27 cellular contexts compared by ENCODE assay signal in genomic region chr4:155336242-155336641, GRCh38. TPM values are rescaled to one million over a fixed set of nuclear protein-coding genes. Genes with fewer than 3 reads are reported as not detected.
DNase-seq lines count a peak whose midpoint lies in the region; ATAC-seq, FAIRE-seq and TF ChIP-seq lines count a peak whose summit lies in the region.
"Had no signal": no experiment of that assay in that cellular context is flagged by ENCODE, and none has a peak within 500 bp of the region (broad histone marks: within the 10 kb centered on the region; RNA-seq: fewer than 3 reads in every experiment).

No MANE protein-coding gene starts in this region.

- H3K18ac ChIP-seq in H1 (ENCODE audit: extremely low read depth, low read length), result no peak overlapping the region

- H3K4me2 ChIP-seq in HepG2 (ENCODE audit: low read depth, low read length) (no peak overlapping the region), K562 (ENCODE audit: insufficient read depth, low read length) (no peak overlapping the region), H1 (ENCODE audit: insufficient read depth in 1 of 2, low read depth in 2 of 2, low read length in 2 of 2) (no peak overlapping the region)
- H3K4me2 ChIP-seq: BLaER1 had no signal

- H2AK5ac ChIP-seq in H1 (ENCODE audit: low read depth, low read length), result no peak overlapping the region

- DNase-seq in HepG2 (ENCODE audit: low spot score) (no peak), right lobe of liver (no peak), GM12892 (ENCODE audit: insufficient read length) (no peak), K562 (ENCODE audit: extremely low read depth in 1 of 4, low spot score in 3 of 4) (no peak), H1 (ENCODE audit: low read depth in 1 of 2, low spot score in 2 of 2) (no peak), NCI-H187 (lab: John Stamatoyannopoulos, UW) (no peak), anterior cingulate cortex (lab: John Stamatoyannopoulos, UW) (no peak), lower leg skin (ENCODE audit: low spot score in 2 of 2) (no peak)
- DNase-seq: 8988T; BE2C; C1 segment of cervical spinal cord; CD4-positive, alpha-beta memory T cell; CD4-positive, CD25-positive, alpha-beta regulatory T cell; CD8-positive, alpha-beta memory T cell; COR-L47; DMS 273 treated with DMSO at 0.1 percent for 48 hours; DMS153; DMS53; DMS79; DND-41; EL; GDM1 had no signal

- FAIRE-seq in HepG2 (lab: Jason Lieb, UNC), result no peak
- peak; percentile 36 for FAIRE-seq in GM12892 (lab: Jason Lieb, UNC)
- FAIRE-seq in K562 (lab: Jason Lieb, UNC), result no peak
- no peak for FAIRE-seq in H1 (lab: Jason Lieb, UNC)
- FAIRE-seq: A204.1, GM12878, GM19239 had no signal

- no peak overlapping the region for H4K5ac ChIP-seq in H1 (ENCODE audit: insufficient read length, low read depth, low read length)

- H2BK120ac ChIP-seq in H1 (replicated peaks; ENCODE audit: low read depth, low read length), result no peak overlapping the region

- no peak overlapping the region for H2BK20ac ChIP-seq in H1 (ENCODE audit: low read length)

- no peak for TF ChIP-seq EP300 in HepG2 (IDR thresholded peaks at IDR 0.05; ENCODE audit: low read depth in 2 of 2, low read length in 2 of 2)
- TF ChIP-seq EP300 in HepG2 (CRISPR knock-in tag; IDR thresholded peaks at IDR 0.05; ENCODE audit: borderline replicate concordance), result no peak
- no peak for TF ChIP-seq EP300 in K562 (IDR thresholded peaks at IDR 0.05; ENCODE audit: low read length)
- TF ChIP-seq EP300 in H1 (IDR thresholded peaks at IDR 0.05; ENCODE audit: borderline replicate concordance in 1 of 2, low read depth in 2 of 2, low read length in 2 of 2), result no peak

- H3K79me2 ChIP-seq in HepG2 (ENCODE audit: insufficient read depth, low read length), result no peaks in the 10 kb centered on the region
- H3K79me2 ChIP-seq in K562 (ENCODE audit: control insufficient read depth, insufficient read depth, low read length), result no peaks in the 10 kb centered on the region
- H3K79me2 ChIP-seq in H1 (ENCODE audit: control insufficient read depth in 1 of 2, insufficient read depth in 2 of 2, low read length in 2 of 2), result no peaks in the 10 kb centered on the region

- H2BK5ac ChIP-seq in H1 (ENCODE audit: low read depth, low read length), result no peak overlapping the region

- H3K9me1 ChIP-seq in K562 (ENCODE audit: control insufficient read depth, insufficient read depth, low read length), result no peaks in the 10 kb centered on the region

- no peak overlapping the region for H4K91ac ChIP-seq in H1 (replicated peaks; ENCODE audit: insufficient read length, low read length)

- no peaks in the 10 kb centered on the region for H4K20me1 ChIP-seq in HepG2 (ENCODE audit: insufficient read depth, low read length)
- no peaks in the 10 kb centered on the region for H4K20me1 ChIP-seq in K562 (replicated peaks; ENCODE audit: control insufficient read depth, insufficient read depth, low read length)
- H4K20me1 ChIP-seq in H1 (replicated peaks in 1 of 2; ENCODE audit: control insufficient read depth in 1 of 2, insufficient read depth in 2 of 2, low read length in 2 of 2), result no peaks in the 10 kb centered on the region
- H4K20me1 ChIP-seq: BLaER1 had no signal

- CTCF ChIA-PET in HepG2 (lab: Yijun Ruan, JAX; ENCODE audit: low intra/inter-chr PET ratio, low total read pairs) (no interaction called here), K562 (lab: Yijun Ruan, JAX; ENCODE audit: low intra/inter-chr PET ratio) (no interaction called here), H1 (lab: Charles Lee; ENCODE audit: partially characterized antibody) (interaction anchor here (1.2 to 1.4 kb wide), 2 partner anchors 17 to 310 kb away, joined by 3 read pairs; no protein-coding TSS in a partner anchor)

- H3K27ac ChIP-seq in HepG2 (ENCODE audit: extremely low read length, insufficient read depth, low read length), result no peak overlapping the region
- no peak overlapping the region for H3K27ac ChIP-seq in right lobe of liver
- H3K27ac ChIP-seq in K562 (ENCODE audit: extremely low read depth, low read depth, low read length), result no peak overlapping the region
- H3K27ac ChIP-seq in H1 (ENCODE audit: low read depth, low read length), result no peak overlapping the region
- H3K27ac ChIP-seq: BLaER1 had no signal

- H3K23ac ChIP-seq in H1 (ENCODE audit: insufficient read length), result no peak overlapping the region

- H3K27me3 ChIP-seq in HepG2 (ENCODE audit: control insufficient read depth in 1 of 2, insufficient read depth in 2 of 2, low read length in 2 of 2), result no peaks in the 10 kb centered on the region
- H3K27me3 ChIP-seq in right lobe of liver, result no peaks in the 10 kb centered on the region
- no peaks in the 10 kb centered on the region for H3K27me3 ChIP-seq in K562 (ENCODE audit: control insufficient read depth in 2 of 2, insufficient read depth in 2 of 2, low read length in 2 of 2)
- H3K27me3 ChIP-seq in H1 (replicated peaks in 1 of 4; ENCODE audit: control insufficient read depth in 3 of 4, extremely low read depth in 1 of 4, insufficient read depth in 3 of 4, low read length in 3 of 4), result no peaks in the 10 kb centered on the region
- H3K27me3 ChIP-seq: BE2C, BLaER1 had no signal

- no peak for ATAC-seq in HepG2
- ATAC-seq in right lobe of liver, result no peak
- no peak for ATAC-seq in K562
- ATAC-seq: GM12878 had no signal

- TF ChIP-seq RAD21 in HepG2 (CRISPR knock-in tag; IDR thresholded peaks at IDR 0.05), result no peak
- TF ChIP-seq RAD21 in K562 (CRISPR knock-in tag; conservative IDR thresholded peaks at IDR 0.05 in 1 of 2, IDR thresholded peaks at IDR 0.05 in 1 of 2), result no peak
- TF ChIP-seq RAD21 in H1 (IDR thresholded peaks at IDR 0.05 in 1 of 2, conservative IDR thresholded peaks at IDR 0.05 in 1 of 2; ENCODE audit: low read depth in 2 of 2, low read length in 2 of 2), result no peak

- H3K56ac ChIP-seq in H1 (replicated peaks; ENCODE audit: insufficient read length, low read depth, low read length), result no peak overlapping the region

- H3K4me3 ChIP-seq in HepG2 (replicated peaks in 1 of 3; ENCODE audit: insufficient read depth in 1 of 3, low read depth in 2 of 3, low read length in 3 of 3) (no peak overlapping the region), right lobe of liver (no peak overlapping the region), K562 (no peak overlapping the region), H1 (ENCODE audit: extremely low read depth in 1 of 4, insufficient read depth in 2 of 4, low read depth in 3 of 4, low read length in 4 of 4) (no peak overlapping the region), lower leg skin (ENCODE audit: low read depth, poor library complexity, severe bottlenecking) (no peak overlapping the region)
- H3K4me3 ChIP-seq: BLaER1, GM12878 had no signal

- TF ChIP-seq CTCF in HepG2 (CRISPR knock-in tag; IDR thresholded peaks at IDR 0.05), result no peak
- no peak for TF ChIP-seq CTCF in right lobe of liver (IDR thresholded peaks at IDR 0.05)
- TF ChIP-seq CTCF in K562 (IDR thresholded peaks at IDR 0.05 in 2 of 3, conservative IDR thresholded peaks at IDR 0.05 in 1 of 3; ENCODE audit: insufficient read depth in 2 of 3, low read depth in 1 of 3, low read length in 3 of 3), result no peak
- TF ChIP-seq CTCF in H1 (IDR thresholded peaks at IDR 0.05; ENCODE audit: control extremely low read depth in 1 of 3, insufficient read depth in 1 of 3, low read depth in 1 of 3, low read length in 3 of 3), result no peak
- TF ChIP-seq CTCF in lower leg skin (IDR thresholded peaks at IDR 0.05), result no peak

- TF ChIP-seq POLR2A in HepG2 (IDR thresholded peaks at IDR 0.05; ENCODE audit: insufficient read depth in 1 of 2, low read depth in 2 of 2, low read length in 2 of 2), result no peak
- TF ChIP-seq POLR2A in right lobe of liver (IDR thresholded peaks at IDR 0.05), result no peak
- TF ChIP-seq POLR2A in GM12892 (IDR thresholded peaks at IDR 0.05; ENCODE audit: low read depth, low read length), result no peak
- no peak for TF ChIP-seq POLR2A in K562 (conservative IDR thresholded peaks at IDR 0.05)
- TF ChIP-seq POLR2A in H1 (IDR thresholded peaks at IDR 0.05; ENCODE audit: control extremely low read depth in 1 of 2, low read depth in 2 of 2, low read length in 2 of 2), result no peak
- TF ChIP-seq POLR2A in lower leg skin (IDR thresholded peaks at IDR 0.05), result no peak

- H3K4me1 ChIP-seq in HepG2 (ENCODE audit: insufficient read depth, low read length), result no peaks in the 10 kb centered on the region
- no peaks in the 10 kb centered on the region for H3K4me1 ChIP-seq in right lobe of liver
- no peaks in the 10 kb centered on the region for H3K4me1 ChIP-seq in K562 (replicated peaks in 1 of 2; ENCODE audit: control insufficient read depth in 2 of 2, insufficient read depth in 2 of 2, low read length in 2 of 2)
- H3K4me1 ChIP-seq in H1 (replicated peaks in 1 of 4; ENCODE audit: control insufficient read depth in 3 of 4, insufficient read depth in 4 of 4, low read length in 3 of 4), result no peaks in the 10 kb centered on the region
- H3K4me1 ChIP-seq: BE2C, BLaER1 had no signal

- BruUV-seq in HepG2 (replicated peaks; lab: Mats Ljungman, UMichigan), result no TSS peak
- BruUV-seq in K562 (replicated peaks; lab: Mats Ljungman, UMichigan), result no TSS peak

- intact Hi-C loops in HepG2 (cut with micrococcal nuclease; ENCODE audit: unreplicated experiment), result no loop called here
- intact Hi-C loops in right lobe of liver (cut with DNase I), result no loop called here
- intact Hi-C loops in K562 (cut with micrococcal nuclease), result no loop called here
- intact Hi-C loops in lower leg skin (cut with DNase I; ENCODE audit: low total_unique reads), result no loop called here

- no peaks in the 10 kb centered on the region for H3K23me2 ChIP-seq in H1 (ENCODE audit: low read depth, low read length)

- H3K36me3 ChIP-seq in HepG2 (replicated peaks in 1 of 2; ENCODE audit: control insufficient read depth in 1 of 2, insufficient read depth in 2 of 2, low read length in 2 of 2) (no peaks in the 10 kb centered on the region), right lobe of liver (no peaks in the 10 kb centered on the region), K562 (ENCODE audit: control insufficient read depth, insufficient read depth, low read length) (no peaks in the 10 kb centered on the region), H1 (ENCODE audit: control insufficient read depth in 2 of 4, insufficient read depth in 4 of 4, low read length in 3 of 4) (no peaks in the 10 kb centered on the region)
- H3K36me3 ChIP-seq: BE2C, BLaER1 had no signal

- H3K14ac ChIP-seq in H1 (ENCODE audit: insufficient read length), result no peak overlapping the region

- no peak overlapping the region for H2BK15ac ChIP-seq in H1 (ENCODE audit: low read length)

- no peak overlapping the region for H3K9ac ChIP-seq in HepG2 (ENCODE audit: insufficient read depth, low read depth, low read length)
- no peak overlapping the region for H3K9ac ChIP-seq in K562 (ENCODE audit: insufficient read depth in 1 of 2, low read depth in 2 of 2, low read length in 2 of 2)
- H3K9ac ChIP-seq in H1 (replicated peaks in 1 of 4; ENCODE audit: extremely low read depth in 1 of 4, low read depth in 3 of 4, low read length in 3 of 4), result no peak overlapping the region
- H3K9ac ChIP-seq: BLaER1 had no signal

- H3K9me3 ChIP-seq in HepG2 (ENCODE audit: low read length), result peaks cover 50% of the 10 kb centered on the region
- peaks cover 0 to 5% (median 0%) of the 10 kb centered on the region in 4 donors for H3K9me3 ChIP-seq in right lobe of liver
- H3K9me3 ChIP-seq in K562 (replicated peaks; ENCODE audit: control insufficient read depth, insufficient read depth, low read depth, low read length), result peaks cover 2% of the 10 kb centered on the region; the same call in 1 of the 2 replicates
- H3K9me3 ChIP-seq in H1 (ENCODE audit: insufficient read depth in 2 of 2, low read depth in 1 of 2, low read length in 1 of 2), result peaks cover 5 to 9% of the 10 kb centered on the region in 2 experiments; a peak in 3 of 4 replicates

- no peak overlapping the region for H3K4ac ChIP-seq in H1 (replicated peaks; ENCODE audit: insufficient read length, low read depth, low read length)

- no peak overlapping the region for H2BK12ac ChIP-seq in H1 (ENCODE audit: low read depth, low read length)

- POLR2A ChIA-PET in HepG2 (lab: Yijun Ruan, JAX), result no interaction called here
- POLR2A ChIA-PET in K562 (lab: Yijun Ruan, JAX), result no interaction called here
- POLR2A ChIA-PET in H1 (lab: Charles Lee; ENCODE audit: partially characterized antibody), result no interaction called here

- no peaks in the 10 kb centered on the region for H3K79me1 ChIP-seq in H1 (ENCODE audit: low read depth, low read length)

- H4K8ac ChIP-seq in H1 (ENCODE audit: extremely low read depth, insufficient read depth, low read length), result no peak overlapping the region

- H2AFZ ChIP-seq in HepG2 (ENCODE audit: low read length) (no peak overlapping the region), K562 (ENCODE audit: low read depth, low read length) (no peak overlapping the region), H1 (ENCODE audit: low read length) (no peak overlapping the region)

- WGBS in HepG2 (ENCODE audit: low lambda C conversion rate), result 4% methylated on average over 3 of the region's 3 CpGs
- WGBS in right lobe of liver (ENCODE audit: insufficient coverage, low coverage, low lambda C conversion rate, missing lambda C conversion rate), result 62% methylated on average over 3 of the region's 3 CpGs
- WGBS in K562 (ENCODE audit: insufficient coverage, low coverage, missing lambda C conversion rate), result 0% methylated on average over 3 of the region's 3 CpGs
- WGBS in H1 (ENCODE audit: extremely low coverage in 1 of 2, insufficient coverage in 1 of 2, insufficient read length in 1 of 2, insufficient replicate concordance in 2 of 2, low coverage in 1 of 2, low lambda C conversion rate in 2 of 2, missing lambda C conversion rate in 1 of 2), 2 experiments, result 93% methylated on average over 3 of the region's 3 CpGs; no CpG with 5 or more reads in 1 of the 2 experiments
- WGBS in lower leg skin, 2 donors, result 85 to 90% methylated on average over 3 of the region's 3 CpGs

- in situ Hi-C loops in HepG2 (cut with HindIII; ENCODE audit: extremely low pct_ligation_motif_present, low pct_unique_long_range_greater_than_20kb) (no loop called here), K562 (cut with MboI) (no loop called here)

RNA-seq across cellular contexts. Expression of gene MAP9, which starts 40.5 kb away (rescaled TPM):
- total RNA-seq in HepG2 (2016; rRNA removed; fragmentation: Illumina TruSeq; extraction: Trizol), result not detected in 2 replicates
- not detected in 2 replicates for total RNA-seq in HepG2 (2016; cell fraction: cytosol; rRNA removed; fragmentation: Illumina TruSeq; extraction: Trizol; ENCODE audit: low read depth)
- not detected in 2 replicates for total RNA-seq in HepG2 (2016; cell fraction: insoluble cytoplasmic fraction; rRNA removed; fragmentation: Illumina TruSeq; extraction: Trizol)
- total RNA-seq in HepG2 (2016; cell fraction: membrane; rRNA removed; fragmentation: Illumina TruSeq; extraction: Trizol), result not detected in 2 replicates
- total RNA-seq in HepG2 (2016; cell fraction: nucleus; rRNA removed; fragmentation: Illumina TruSeq; extraction: Trizol), result not detected in 2 replicates
- not detected in 2 replicates for polyA plus RNA-seq in HepG2 (2011; rRNA removed)
- not detected in 2 replicates for polyA plus RNA-seq in HepG2 (2011; cell fraction: cytosol; rRNA removed)
- not detected in 2 replicates for polyA plus RNA-seq in HepG2 (2011; cell fraction: nucleus; rRNA removed)
- not detected in 2 replicates for polyA plus RNA-seq in HepG2 (2012)
- not detected in 2 replicates for polyA plus RNA-seq in HepG2 (2016; cell fraction: cytosol; fragmentation: Illumina TruSeq; extraction: Trizol; ENCODE audit: low read depth)
- not detected in 2 replicates for polyA plus RNA-seq in HepG2 (2016; cell fraction: insoluble cytoplasmic fraction; fragmentation: Illumina TruSeq; extraction: Trizol; ENCODE audit: low read depth)
- not detected in 2 replicates for polyA plus RNA-seq in HepG2 (2016; cell fraction: membrane; fragmentation: Illumina TruSeq; extraction: Trizol; ENCODE audit: low read depth)
- polyA plus RNA-seq in HepG2 (2016; cell fraction: nucleus; fragmentation: Illumina TruSeq; extraction: Trizol; ENCODE audit: insufficient read depth, low read depth), result not detected in 2 replicates
- not detected in 2 replicates for polyA minus RNA-seq in HepG2 (2011; rRNA and poly(A)+ RNA removed; ENCODE audit: low replicate concordance)
- polyA minus RNA-seq in HepG2 (2011; cell fraction: cytosol; rRNA and poly(A)+ RNA removed), result not detected in 2 replicates
- polyA minus RNA-seq in HepG2 (2011; cell fraction: nucleus; rRNA and poly(A)+ RNA removed), result not detected in 2 replicates
- total RNA-seq in right lobe of liver, result 1 to 10 TPM in 1 of 6 experiments, under 1 TPM in 5; 0.15 to 1.1 (median 0.49) TPM
- 4.2 TPM for polyA plus RNA-seq in GM12892 (2012; ENCODE audit: missing spikeins)
- total RNA-seq in K562 (2011; cell fraction: chromatin; rRNA removed; ENCODE audit: low replicate concordance), result not detected in 2 replicates
- not detected in 2 replicates for total RNA-seq in K562 (2011; cell fraction: nucleolus; rRNA removed)
- total RNA-seq in K562 (2011; cell fraction: nucleoplasm; rRNA removed), result not detected in 2 replicates
- not detected in 2 replicates for total RNA-seq in K562 (2014; rRNA removed)
- total RNA-seq in K562 (2014; rRNA removed; fragmentation: Illumina TruSeq; extraction: Trizol), result not detected in 2 replicates
- total RNA-seq in K562 (2015; rRNA removed; fragmentation: Illumina TruSeq; extraction: Trizol), result not detected in 2 replicates
- 0.07 and 0.09 TPM in 2 replicates for total RNA-seq in K562 (2021)
- not detected in 2 replicates for polyA plus RNA-seq in K562 (2011; rRNA removed)
- not detected in 2 replicates for polyA plus RNA-seq in K562 (2011; cell fraction: cytosol; rRNA removed)
- polyA plus RNA-seq in K562 (2011; cell fraction: nucleus; rRNA removed), result not detected in 2 replicates
- 0.03 and 0.07 TPM in 2 replicates for polyA plus RNA-seq in K562 (2012)
- polyA plus RNA-seq in K562 (2014; fragmentation: Illumina TruSeq; extraction: Trizol), result not detected in 2 replicates
- not detected for polyA plus RNA-seq in K562 (2014; fragmentation: Nextera tagmentation; extraction: Ambion mirVana)
- polyA plus RNA-seq in K562 (2014; rRNA removed), result 0.04 TPM in 1 of 2 replicates, not detected in the other
- polyA minus RNA-seq in K562 (2011; rRNA and poly(A)+ RNA removed), result not detected in 2 replicates
- polyA minus RNA-seq in K562 (2011; cell fraction: cytosol; rRNA and poly(A)+ RNA removed), result not detected in 2 replicates
- polyA minus RNA-seq in K562 (2011; cell fraction: nucleus; rRNA and poly(A)+ RNA removed), result not detected in 2 replicates
- 18.6 and 18.9 TPM in 2 replicates for total RNA-seq in H1 (2021; fragmentation: NEBNext Ultra II Directional; extraction: Animal tissue kit (Norgen Biotek cat#: 25700))
- polyA plus RNA-seq in H1 (2011; rRNA removed), result 2.1 and 2.4 TPM in 2 replicates
- 2.1 TPM for polyA plus RNA-seq in H1 (2011; cell fraction: cytosol; rRNA removed)
- 7.3 TPM for polyA plus RNA-seq in H1 (2011; cell fraction: nucleus; rRNA removed)
- 5.5 to 9.5 TPM (median 6.3 TPM) in 4 replicates for polyA plus RNA-seq in H1 (2012, experiment 1 of 2)
- 0.66 TPM for polyA plus RNA-seq in H1 (2012, experiment 2 of 2)
- 40.9 TPM for polyA plus RNA-seq in H1 (2013, experiment 1 of 2)
- 33.6 TPM for polyA plus RNA-seq in H1 (2013, experiment 2 of 2)
- polyA minus RNA-seq in H1 (2011; rRNA and poly(A)+ RNA removed), result 5.6 and 8.0 TPM in 2 replicates
- 5.9 TPM for polyA minus RNA-seq in H1 (2011; cell fraction: cytosol; rRNA and poly(A)+ RNA removed)
- 39.6 TPM for polyA minus RNA-seq in H1 (2011; cell fraction: nucleus; rRNA and poly(A)+ RNA removed)
- 1 to 10 TPM in 2 of 4 donors, under 1 TPM in 2; 0.15 to 1.8 (median 1.3) TPM for total RNA-seq in lower leg skin
- polyA plus RNA-seq: CD14-positive monocyte had no signal

Comparison
In these comparisons a context has a peak if more than half of its experiments do, and no peak if none do; other contexts are left out.
1. Of the 241 proteins assayed by ChIP-seq in both HepG2 and K562: peak only in HepG2: none; only in K562: MAFG; in both: MAFF and MAFK; in neither: 238.